ENCODE assay signal across 19 cellular contexts in genomic region chr5:74556631-74557595, GRCh38.
DNase-seq lines count a peak whose midpoint lies in the region; ATAC-seq, FAIRE-seq and TF ChIP-seq lines count a peak whose summit lies in the region.
"Had no signal": no experiment of that assay in that cellular context is flagged by ENCODE, and none has a peak within 500 bp of the region (broad histone marks: within the 10 kb centered on the region; RNA-seq: fewer than 3 reads in every experiment).

No MANE protein-coding gene starts in this region.

- no peaks in the 10 kb centered on the region for H3K36me3 ChIP-seq in astrocyte (ENCODE audit: insufficient read depth, low read length)
- H3K36me3 ChIP-seq: ascending aorta, MG63, SJCRH30, stomach had no signal

- peaks cover 30% of the 10 kb centered on the region for H3K4me1 Mint-ChIP-seq in astrocyte (ENCODE audit: low read depth, unreplicated experiment)
- H3K4me1 Mint-ChIP-seq: activated CD4-positive, alpha-beta memory T cell treated with anti-CD3 and anti-CD28 coated beads, Interleukin-2, amount 10 ng/mL, durations not matched to agents 7 days and 5 days had no signal

- peak; percentile 60 for DNase-seq in AG20443 (ENCODE audit: low spot score)
- DNase-seq in NCI-H146 (lab: John Stamatoyannopoulos, UW), result peak; percentile 16
- no peak for DNase-seq in astrocyte (ENCODE audit: low read depth)
- DNase-seq in iris pigment epithelial cell (ENCODE audit: low read depth), result peak; percentile 55
- no peak for DNase-seq in activated CD8-positive, alpha-beta memory T cell treated with anti-CD3 and anti-CD28 coated beads for 24 hours
- DNase-seq: activated CD4-positive, alpha-beta memory T cell treated with anti-CD3 and anti-CD28 coated beads, Interleukin-2, amount 10 ng/mL, durations not matched to agents 7 days and 5 days; DMS 273 treated with DMSO at 0.1 percent for 48 hours; kidney; MG63; NCI-H2107; SJCRH30; stomach had no signal

- H3K9ac ChIP-seq in astrocyte (ENCODE audit: low read length), result no peak overlapping the region
- H3K9ac ChIP-seq: parathyroid adenoma had no signal

- peaks cover 5% of the 10 kb centered on the region for H3K4me1 ChIP-seq in astrocyte (ENCODE audit: insufficient read depth, low read length)
- H3K4me1 ChIP-seq: ascending aorta, parathyroid adenoma, SJCRH30, stomach had no signal

- no peaks in the 10 kb centered on the region for H3K79me2 ChIP-seq in astrocyte (ENCODE audit: insufficient read depth, low read length)
- H3K79me2 ChIP-seq: parathyroid adenoma had no signal

- FAIRE-seq in astrocyte (lab: Jason Lieb, UNC), result no peak
- FAIRE-seq: kidney, TTC549 had no signal

- no peak overlapping the region for H2AFZ ChIP-seq in astrocyte (ENCODE audit: low read depth, low read length)
- H2AFZ ChIP-seq: parathyroid adenoma had no signal

- H3K36me3 Mint-ChIP-seq in astrocyte (ENCODE audit: low read depth, unreplicated experiment), result no peaks in the 10 kb centered on the region

- no peak overlapping the region for H3K4me3 ChIP-seq in astrocyte (ENCODE audit: insufficient read depth, low read depth, low read length)
- H3K4me3 ChIP-seq: ascending aorta, MG63, SJCRH30, stomach had no signal

- no peaks in the 10 kb centered on the region for H3K27me3 Mint-ChIP-seq in astrocyte (ENCODE audit: low read depth, unreplicated experiment)

- no peaks in the 10 kb centered on the region for H4K20me1 ChIP-seq in astrocyte (ENCODE audit: insufficient read depth, low read length)

- H3K9me3 Mint-ChIP-seq in astrocyte (ENCODE audit: unreplicated experiment), result no peaks in the 10 kb centered on the region
- H3K9me3 Mint-ChIP-seq: activated CD4-positive, alpha-beta memory T cell treated with anti-CD3 and anti-CD28 coated beads, Interleukin-2, amount 10 ng/mL, durations not matched to agents 7 days and 5 days had no signal

- no peaks in the 10 kb centered on the region for H3K27me3 ChIP-seq in astrocyte (ENCODE audit: insufficient read depth, low read length)
- H3K27me3 ChIP-seq: ascending aorta, MG63, SJCRH30, stomach had no signal

- no peak overlapping the region for H3K4me3 Mint-ChIP-seq in astrocyte (ENCODE audit: unreplicated experiment)
- H3K4me3 Mint-ChIP-seq: activated CD4-positive, alpha-beta memory T cell treated with anti-CD3 and anti-CD28 coated beads, Interleukin-2, amount 10 ng/mL, durations not matched to agents 7 days and 5 days had no signal

- no peak for TF ChIP-seq CTCF in astrocyte (IDR thresholded peaks at IDR 0.05; ENCODE audit: insufficient read depth, low read depth, low read length)

- no peaks in the 10 kb centered on the region for H3K9me3 ChIP-seq in astrocyte (ENCODE audit: insufficient read depth, low read depth, low read length)
- H3K9me3 ChIP-seq: ascending aorta, MG63, SJCRH30, stomach had no signal

- no peak overlapping the region for H3K27ac ChIP-seq in astrocyte (ENCODE audit: low read depth, low read length)
- H3K27ac ChIP-seq: ascending aorta, parathyroid adenoma, SJCRH30, stomach had no signal

- no peak overlapping the region for H3K4me2 ChIP-seq in astrocyte (ENCODE audit: low read length)

- peak overlapping the region; percentile 59 for H3K27ac Mint-ChIP-seq in astrocyte (ENCODE audit: unreplicated experiment)
- H3K27ac Mint-ChIP-seq: activated CD4-positive, alpha-beta memory T cell treated with anti-CD3 and anti-CD28 coated beads, Interleukin-2, amount 10 ng/mL, durations not matched to agents 7 days and 5 days had no signal

- ATAC-seq in GM19395 (IDR thresholded peaks at IDR 0.05; ENCODE audit: unreplicated experiment), result no peak
- no peak for ATAC-seq in GM18520 (IDR thresholded peaks at IDR 0.05; ENCODE audit: unreplicated experiment)
- no peak for ATAC-seq in GM21529 (IDR thresholded peaks at IDR 0.05; ENCODE audit: unreplicated experiment)
- ATAC-seq: HCT116 had no signal

Comparison
In these comparisons a context has a peak if more than half of its experiments do, and no peak if none do; other contexts are left out.
1. DNase-seq: peak in AG20443 (single experiment), NCI-H146 (single experiment) and iris pigment epithelial cell (single experiment); none in astrocyte (single experiment) and activated CD8-positive, alpha-beta memory T cell treated with anti-CD3 and anti-CD28 coated beads for 24 hours (single experiment).